1 cellular context compared by ENCODE assay signal in the genomic region with DNA sequence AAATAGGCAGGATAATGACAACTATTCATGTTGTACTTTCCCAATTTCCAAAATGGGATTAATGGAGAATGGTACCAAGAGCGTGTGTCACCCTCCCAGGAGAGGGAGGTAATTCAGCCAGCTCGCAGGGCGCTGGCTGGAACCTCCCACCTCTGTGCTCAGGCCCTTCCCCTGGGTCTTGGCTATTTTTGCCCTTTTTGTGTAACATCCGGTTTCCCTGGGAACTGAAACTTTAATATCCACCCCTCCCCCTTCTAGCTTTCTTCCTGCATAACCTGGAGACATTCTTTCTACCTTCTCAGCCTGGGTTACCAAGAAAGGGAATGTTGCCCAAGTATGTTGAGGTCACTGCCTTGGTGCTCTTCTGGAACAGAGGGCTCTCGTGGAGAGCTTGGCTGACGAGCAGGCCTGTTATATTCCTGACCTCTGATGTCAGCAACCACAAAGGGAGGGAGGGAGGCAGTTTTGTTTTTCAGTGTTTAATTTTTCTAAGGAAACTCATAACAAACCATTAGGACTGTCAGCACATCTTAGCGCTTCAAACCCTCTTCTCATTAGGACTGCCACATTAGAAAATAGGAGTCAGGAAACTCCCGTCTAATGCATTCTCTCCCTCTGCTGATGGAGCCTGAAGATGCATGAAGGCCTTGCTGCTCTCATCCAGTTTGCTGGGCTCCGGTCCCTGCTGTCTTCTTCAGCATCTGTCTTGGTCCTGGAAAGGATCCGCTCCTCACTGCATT.
TF ChIP-seq lines count a peak whose summit lies in the region.

No MANE protein-coding gene starts in this region.

TF ChIP-seq in K562, 482 proteins besides CTCF, POLR2A, EP300 and RAD21 (continued from another document and continues in another):
- TF ChIP-seq, protein P1, sequence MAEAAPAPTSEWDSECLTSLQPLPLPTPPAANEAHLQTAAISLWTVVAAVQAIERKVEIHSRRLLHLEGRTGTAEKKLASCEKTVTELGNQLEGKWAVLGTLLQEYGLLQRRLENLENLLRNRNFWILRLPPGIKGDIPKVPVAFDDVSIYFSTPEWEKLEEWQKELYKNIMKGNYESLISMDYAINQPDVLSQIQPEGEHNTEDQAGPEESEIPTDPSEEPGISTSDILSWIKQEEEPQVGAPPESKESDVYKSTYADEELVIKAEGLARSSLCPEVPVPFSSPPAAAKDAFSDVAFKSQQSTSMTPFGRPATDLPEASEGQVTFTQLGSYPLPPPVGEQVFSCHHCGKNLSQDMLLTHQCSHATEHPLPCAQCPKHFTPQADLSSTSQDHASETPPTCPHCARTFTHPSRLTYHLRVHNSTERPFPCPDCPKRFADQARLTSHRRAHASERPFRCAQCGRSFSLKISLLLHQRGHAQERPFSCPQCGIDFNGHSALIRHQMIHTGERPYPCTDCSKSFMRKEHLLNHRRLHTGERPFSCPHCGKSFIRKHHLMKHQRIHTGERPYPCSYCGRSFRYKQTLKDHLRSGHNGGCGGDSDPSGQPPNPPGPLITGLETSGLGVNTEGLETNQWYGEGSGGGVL (CRISPR knock-in tag; IDR thresholded peaks at IDR 0.05) = no peak
- TF ChIP-seq CREB1 (IDR thresholded peaks at IDR 0.05) = no peak
- peak; percentile 38; the same call in 1 of the 2 replicates for TF ChIP-seq CREB1 (CRISPR knock-in tag; IDR thresholded peaks at IDR 0.05)
- TF ChIP-seq, protein P2, sequence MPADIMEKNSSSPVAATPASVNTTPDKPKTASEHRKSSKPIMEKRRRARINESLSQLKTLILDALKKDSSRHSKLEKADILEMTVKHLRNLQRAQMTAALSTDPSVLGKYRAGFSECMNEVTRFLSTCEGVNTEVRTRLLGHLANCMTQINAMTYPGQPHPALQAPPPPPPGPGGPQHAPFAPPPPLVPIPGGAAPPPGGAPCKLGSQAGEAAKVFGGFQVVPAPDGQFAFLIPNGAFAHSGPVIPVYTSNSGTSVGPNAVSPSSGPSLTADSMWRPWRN (IDR thresholded peaks at IDR 0.05; ENCODE audit: low read depth) = no peak
- TF ChIP-seq ZNF436 (CRISPR knock-in tag; IDR thresholded peaks at IDR 0.05) = no peak
- TF ChIP-seq NR3C1 (CRISPR knock-in tag; IDR thresholded peaks at IDR 0.05) = no peak
- no peak for TF ChIP-seq RBM39 (optimal IDR thresholded peaks at IDR 0.05; ENCODE audit: low read depth, low read length)
- TF ChIP-seq, protein P3, sequence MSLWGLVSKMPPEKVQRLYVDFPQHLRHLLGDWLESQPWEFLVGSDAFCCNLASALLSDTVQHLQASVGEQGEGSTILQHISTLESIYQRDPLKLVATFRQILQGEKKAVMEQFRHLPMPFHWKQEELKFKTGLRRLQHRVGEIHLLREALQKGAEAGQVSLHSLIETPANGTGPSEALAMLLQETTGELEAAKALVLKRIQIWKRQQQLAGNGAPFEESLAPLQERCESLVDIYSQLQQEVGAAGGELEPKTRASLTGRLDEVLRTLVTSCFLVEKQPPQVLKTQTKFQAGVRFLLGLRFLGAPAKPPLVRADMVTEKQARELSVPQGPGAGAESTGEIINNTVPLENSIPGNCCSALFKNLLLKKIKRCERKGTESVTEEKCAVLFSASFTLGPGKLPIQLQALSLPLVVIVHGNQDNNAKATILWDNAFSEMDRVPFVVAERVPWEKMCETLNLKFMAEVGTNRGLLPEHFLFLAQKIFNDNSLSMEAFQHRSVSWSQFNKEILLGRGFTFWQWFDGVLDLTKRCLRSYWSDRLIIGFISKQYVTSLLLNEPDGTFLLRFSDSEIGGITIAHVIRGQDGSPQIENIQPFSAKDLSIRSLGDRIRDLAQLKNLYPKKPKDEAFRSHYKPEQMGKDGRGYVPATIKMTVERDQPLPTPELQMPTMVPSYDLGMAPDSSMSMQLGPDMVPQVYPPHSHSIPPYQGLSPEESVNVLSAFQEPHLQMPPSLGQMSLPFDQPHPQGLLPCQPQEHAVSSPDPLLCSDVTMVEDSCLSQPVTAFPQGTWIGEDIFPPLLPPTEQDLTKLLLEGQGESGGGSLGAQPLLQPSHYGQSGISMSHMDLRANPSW (CRISPR knock-in tag; IDR thresholded peaks at IDR 0.05) = no peak
- peak; percentile 40; the same call in 1 of the 2 replicates for TF ChIP-seq L3MBTL2 (IDR thresholded peaks at IDR 0.05)
- no peak for TF ChIP-seq SMC3 (conservative IDR thresholded peaks at IDR 0.05; ENCODE audit: insufficient read depth, low read depth, low read length)
- TF ChIP-seq PTBP1 (IDR thresholded peaks at IDR 0.05; ENCODE audit: low read depth, low read length) = no peak
- TF ChIP-seq JUND (IDR thresholded peaks at IDR 0.05; ENCODE audit: borderline replicate concordance, low read depth, low read length) = peak; percentile 44; the same call in 1 of the 2 replicates
- no peak; the same call in 2 of the 3 replicates for TF ChIP-seq JUND (tag; IDR thresholded peaks at IDR 0.05; ENCODE audit: borderline replicate concordance, low read depth, low read length)
- TF ChIP-seq ZNF785 (CRISPR knock-in tag; IDR thresholded peaks at IDR 0.05) = no peak
- no peak for TF ChIP-seq HDAC6 (IDR thresholded peaks at IDR 0.05; ENCODE audit: low read depth, low read length)
- TF ChIP-seq ZC3H4 (CRISPR knock-in tag; IDR thresholded peaks at IDR 0.05; ENCODE audit: borderline replicate concordance) = no peak
- no peak for TF ChIP-seq CBX5 (IDR thresholded peaks at IDR 0.05; ENCODE audit: borderline replicate concordance, low read depth)
- no peak for TF ChIP-seq NR2C2 (CRISPR knock-in tag; IDR thresholded peaks at IDR 0.05)
- peak; percentile 88 for TF ChIP-seq NR2C2 (tag; IDR thresholded peaks at IDR 0.05)
- TF ChIP-seq, protein P4, sequence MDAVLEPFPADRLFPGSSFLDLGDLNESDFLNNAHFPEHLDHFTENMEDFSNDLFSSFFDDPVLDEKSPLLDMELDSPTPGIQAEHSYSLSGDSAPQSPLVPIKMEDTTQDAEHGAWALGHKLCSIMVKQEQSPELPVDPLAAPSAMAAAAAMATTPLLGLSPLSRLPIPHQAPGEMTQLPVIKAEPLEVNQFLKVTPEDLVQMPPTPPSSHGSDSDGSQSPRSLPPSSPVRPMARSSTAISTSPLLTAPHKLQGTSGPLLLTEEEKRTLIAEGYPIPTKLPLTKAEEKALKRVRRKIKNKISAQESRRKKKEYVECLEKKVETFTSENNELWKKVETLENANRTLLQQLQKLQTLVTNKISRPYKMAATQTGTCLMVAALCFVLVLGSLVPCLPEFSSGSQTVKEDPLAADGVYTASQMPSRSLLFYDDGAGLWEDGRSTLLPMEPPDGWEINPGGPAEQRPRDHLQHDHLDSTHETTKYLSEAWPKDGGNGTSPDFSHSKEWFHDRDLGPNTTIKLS (IDR thresholded peaks at IDR 0.05; ENCODE audit: borderline replicate concordance, low read depth) = no peak
- peak in 1 of 2 experiments; percentile 81; a peak in 2 of 4 replicates for TF ChIP-seq FOXA3 (CRISPR knock-in tag; conservative IDR thresholded peaks at IDR 0.05 in 1 of 2, IDR thresholded peaks at IDR 0.05 in 1 of 2)
- TF ChIP-seq, protein P5, sequence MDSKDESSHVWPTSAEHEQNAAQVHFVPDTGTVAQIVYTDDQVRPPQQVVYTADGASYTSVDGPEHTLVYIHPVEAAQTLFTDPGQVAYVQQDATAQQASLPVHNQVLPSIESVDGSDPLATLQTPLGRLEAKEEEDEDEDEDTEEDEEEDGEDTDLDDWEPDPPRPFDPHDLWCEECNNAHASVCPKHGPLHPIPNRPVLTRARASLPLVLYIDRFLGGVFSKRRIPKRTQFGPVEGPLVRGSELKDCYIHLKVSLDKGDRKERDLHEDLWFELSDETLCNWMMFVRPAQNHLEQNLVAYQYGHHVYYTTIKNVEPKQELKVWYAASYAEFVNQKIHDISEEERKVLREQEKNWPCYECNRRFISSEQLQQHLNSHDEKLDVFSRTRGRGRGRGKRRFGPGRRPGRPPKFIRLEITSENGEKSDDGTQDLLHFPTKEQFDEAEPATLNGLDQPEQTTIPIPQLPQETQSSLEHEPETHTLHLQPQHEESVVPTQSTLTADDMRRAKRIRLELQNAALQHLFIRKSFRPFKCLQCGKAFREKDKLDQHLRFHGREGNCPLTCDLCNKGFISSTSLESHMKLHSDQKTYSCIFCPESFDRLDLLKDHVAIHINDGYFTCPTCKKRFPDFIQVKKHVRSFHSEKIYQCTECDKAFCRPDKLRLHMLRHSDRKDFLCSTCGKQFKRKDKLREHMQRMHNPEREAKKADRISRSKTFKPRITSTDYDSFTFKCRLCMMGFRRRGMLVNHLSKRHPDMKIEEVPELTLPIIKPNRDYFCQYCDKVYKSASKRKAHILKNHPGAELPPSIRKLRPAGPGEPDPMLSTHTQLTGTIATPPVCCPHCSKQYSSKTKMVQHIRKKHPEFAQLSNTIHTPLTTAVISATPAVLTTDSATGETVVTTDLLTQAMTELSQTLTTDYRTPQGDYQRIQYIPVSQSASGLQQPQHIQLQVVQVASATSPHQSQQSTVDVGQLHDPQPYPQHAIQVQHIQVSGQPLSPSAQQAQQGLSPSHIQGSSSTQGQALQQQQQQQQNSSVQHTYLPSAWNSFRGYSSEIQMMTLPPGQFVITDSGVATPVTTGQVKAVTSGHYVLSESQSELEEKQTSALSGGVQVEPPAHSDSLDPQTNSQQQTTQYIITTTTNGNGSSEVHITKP (IDR thresholded peaks at IDR 0.05; ENCODE audit: partially characterized antibody) = peak; percentile 35
- TF ChIP-seq, protein P6, sequence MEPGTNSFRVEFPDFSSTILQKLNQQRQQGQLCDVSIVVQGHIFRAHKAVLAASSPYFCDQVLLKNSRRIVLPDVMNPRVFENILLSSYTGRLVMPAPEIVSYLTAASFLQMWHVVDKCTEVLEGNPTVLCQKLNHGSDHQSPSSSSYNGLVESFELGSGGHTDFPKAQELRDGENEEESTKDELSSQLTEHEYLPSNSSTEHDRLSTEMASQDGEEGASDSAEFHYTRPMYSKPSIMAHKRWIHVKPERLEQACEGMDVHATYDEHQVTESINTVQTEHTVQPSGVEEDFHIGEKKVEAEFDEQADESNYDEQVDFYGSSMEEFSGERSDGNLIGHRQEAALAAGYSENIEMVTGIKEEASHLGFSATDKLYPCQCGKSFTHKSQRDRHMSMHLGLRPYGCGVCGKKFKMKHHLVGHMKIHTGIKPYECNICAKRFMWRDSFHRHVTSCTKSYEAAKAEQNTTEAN (CRISPR knock-in tag; IDR thresholded peaks at IDR 0.05) = no peak
- no peak for TF ChIP-seq NFIC (IDR thresholded peaks at IDR 0.05)
- no peak for TF ChIP-seq KLF13 (tag; IDR thresholded peaks at IDR 0.05; ENCODE audit: borderline replicate concordance, low read depth)
- TF ChIP-seq, protein P7, sequence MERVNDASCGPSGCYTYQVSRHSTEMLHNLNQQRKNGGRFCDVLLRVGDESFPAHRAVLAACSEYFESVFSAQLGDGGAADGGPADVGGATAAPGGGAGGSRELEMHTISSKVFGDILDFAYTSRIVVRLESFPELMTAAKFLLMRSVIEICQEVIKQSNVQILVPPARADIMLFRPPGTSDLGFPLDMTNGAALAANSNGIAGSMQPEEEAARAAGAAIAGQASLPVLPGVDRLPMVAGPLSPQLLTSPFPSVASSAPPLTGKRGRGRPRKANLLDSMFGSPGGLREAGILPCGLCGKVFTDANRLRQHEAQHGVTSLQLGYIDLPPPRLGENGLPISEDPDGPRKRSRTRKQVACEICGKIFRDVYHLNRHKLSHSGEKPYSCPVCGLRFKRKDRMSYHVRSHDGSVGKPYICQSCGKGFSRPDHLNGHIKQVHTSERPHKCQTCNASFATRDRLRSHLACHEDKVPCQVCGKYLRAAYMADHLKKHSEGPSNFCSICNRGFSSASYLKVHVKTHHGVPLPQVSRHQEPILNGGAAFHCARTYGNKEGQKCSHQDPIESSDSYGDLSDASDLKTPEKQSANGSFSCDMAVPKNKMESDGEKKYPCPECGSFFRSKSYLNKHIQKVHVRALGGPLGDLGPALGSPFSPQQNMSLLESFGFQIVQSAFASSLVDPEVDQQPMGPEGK (CRISPR knock-in tag; IDR thresholded peaks at IDR 0.05; ENCODE audit: borderline replicate concordance) = no peak
- TF ChIP-seq NFRKB (IDR thresholded peaks at IDR 0.05; ENCODE audit: low read depth) = peak; percentile 58; the same call in 1 of the 2 replicates
- no peak for TF ChIP-seq NELFE (IDR thresholded peaks at IDR 0.05; ENCODE audit: insufficient read depth, insufficient read length)
- peak; percentile 81 for TF ChIP-seq RFX1 (IDR thresholded peaks at IDR 0.05)
- 0 out of 4 replicates have a peak, but pooled peaks have one; percentile 29 to 33 for TF ChIP-seq TEAD1 (CRISPR knock-in tag; IDR thresholded peaks at IDR 0.05)
- no peak for TF ChIP-seq RBM34 (IDR thresholded peaks at IDR 0.05; ENCODE audit: borderline replicate concordance, insufficient read depth, low read length)
- TF ChIP-seq, protein P8, sequence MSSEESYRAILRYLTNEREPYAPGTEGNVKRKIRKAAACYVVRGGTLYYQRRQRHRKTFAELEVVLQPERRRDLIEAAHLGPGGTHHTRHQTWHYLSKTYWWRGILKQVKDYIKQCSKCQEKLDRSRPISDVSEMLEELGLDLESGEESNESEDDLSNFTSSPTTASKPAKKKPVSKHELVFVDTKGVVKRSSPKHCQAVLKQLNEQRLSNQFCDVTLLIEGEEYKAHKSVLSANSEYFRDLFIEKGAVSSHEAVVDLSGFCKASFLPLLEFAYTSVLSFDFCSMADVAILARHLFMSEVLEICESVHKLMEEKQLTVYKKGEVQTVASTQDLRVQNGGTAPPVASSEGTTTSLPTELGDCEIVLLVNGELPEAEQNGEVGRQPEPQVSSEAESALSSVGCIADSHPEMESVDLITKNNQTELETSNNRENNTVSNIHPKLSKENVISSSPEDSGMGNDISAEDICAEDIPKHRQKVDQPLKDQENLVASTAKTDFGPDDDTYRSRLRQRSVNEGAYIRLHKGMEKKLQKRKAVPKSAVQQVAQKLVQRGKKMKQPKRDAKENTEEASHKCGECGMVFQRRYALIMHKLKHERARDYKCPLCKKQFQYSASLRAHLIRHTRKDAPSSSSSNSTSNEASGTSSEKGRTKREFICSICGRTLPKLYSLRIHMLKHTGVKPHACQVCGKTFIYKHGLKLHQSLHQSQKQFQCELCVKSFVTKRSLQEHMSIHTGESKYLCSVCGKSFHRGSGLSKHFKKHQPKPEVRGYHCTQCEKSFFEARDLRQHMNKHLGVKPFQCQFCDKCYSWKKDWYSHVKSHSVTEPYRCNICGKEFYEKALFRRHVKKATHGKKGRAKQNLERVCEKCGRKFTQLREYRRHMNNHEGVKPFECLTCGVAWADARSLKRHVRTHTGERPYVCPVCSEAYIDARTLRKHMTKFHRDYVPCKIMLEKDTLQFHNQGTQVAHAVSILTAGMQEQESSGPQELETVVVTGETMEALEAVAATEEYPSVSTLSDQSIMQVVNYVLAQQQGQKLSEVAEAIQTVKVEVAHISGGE (CRISPR knock-in tag; IDR thresholded peaks at IDR 0.05) = peak in 1 of 3 experiments; percentile 39; a peak in 1 of 6 replicates
- no peak for TF ChIP-seq POLR2G (IDR thresholded peaks at IDR 0.05; ENCODE audit: low read depth, low read length)
- TF ChIP-seq STAG1 (CRISPR knock-in tag; IDR thresholded peaks at IDR 0.05; ENCODE audit: borderline replicate concordance) = no peak
- peak; percentile 57 for TF ChIP-seq CTBP1 (IDR thresholded peaks at IDR 0.05; ENCODE audit: borderline replicate concordance)
- peak in 1 of 2 experiments; percentile 77; a peak in 2 of 4 replicates for TF ChIP-seq SRF (CRISPR knock-in tag; IDR thresholded peaks at IDR 0.05)
- TF ChIP-seq SNRNP70 (optimal IDR thresholded peaks at IDR 0.05; ENCODE audit: low read depth, low read length) = no peak
- 0 out of 2 replicates have a peak, but pooled peaks have one; percentile 14 for TF ChIP-seq MYC (IDR thresholded peaks at IDR 0.05; ENCODE audit: low read depth, low read length)
- no peak for TF ChIP-seq MYC (CRISPR knock-in tag; IDR thresholded peaks at IDR 0.05; ENCODE audit: borderline replicate concordance, low read depth)
- no peak for TF ChIP-seq MTF1 (CRISPR knock-in tag; IDR thresholded peaks at IDR 0.05; ENCODE audit: borderline replicate concordance)
- peak; percentile 76; the same call in 1 of the 2 replicates for TF ChIP-seq DPF2 (IDR thresholded peaks at IDR 0.05)
- TF ChIP-seq SP2 (IDR thresholded peaks at IDR 0.05; ENCODE audit: extremely low read depth, low read depth, low read length, poor library complexity, severe bottlenecking) = no peak
